Comparison of ENCODE assay signal across 27 cellular contexts in the genomic region with DNA sequence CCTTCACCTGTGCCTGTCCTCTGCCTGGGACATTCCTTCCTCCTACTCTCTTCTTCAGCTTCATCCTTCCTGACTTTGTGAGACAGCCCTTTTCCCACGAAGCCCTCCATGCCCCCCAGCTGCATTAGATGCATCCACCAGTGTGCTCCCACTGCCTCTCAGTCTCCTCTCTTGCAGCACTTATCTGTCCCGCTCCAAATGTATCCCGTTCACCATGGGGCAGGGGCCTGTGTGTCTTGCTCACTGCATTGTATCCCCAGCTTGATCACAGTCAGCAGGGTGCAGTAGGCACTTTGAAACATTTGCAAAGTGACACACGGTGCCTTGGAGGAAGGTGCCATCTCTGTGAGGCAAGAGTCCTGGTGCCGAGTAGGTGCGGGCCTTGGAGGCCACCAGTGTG.
"Had no signal": no experiment of that assay in that cellular context is flagged by ENCODE, and none has a peak within 500 bp of the region (broad histone marks: within the 10 kb centered on the region; RNA-seq: fewer than 3 reads in every experiment).

No MANE protein-coding gene starts in this region.

- H3K4me3 ChIP-seq: coronary artery, esophagus squamous epithelium, heart right ventricle, left lung, mucosa of descending colon, right lobe of liver, smooth muscle cell, stomach, thyroid gland had no signal

- H3K27ac ChIP-seq: coronary artery, esophagus squamous epithelium, heart right ventricle, left lung, parathyroid adenoma, right lobe of liver, stomach, thyroid gland had no signal

- H3K4me2 ChIP-seq: smooth muscle cell had no signal

- H3K36me3 Mint-ChIP-seq: mesothelial cell of epicardium; naive B cell; natural killer cell treated with Interleukin-12 subunit alpha and Interleukin-12 subunit beta and Interleukin-15 and Interleukin-18, amount 100 ng/mL, for 72 hours; stimulated activated effector memory CD8-positive, alpha-beta T cell treated with anti-CD3 and anti-CD28 coated beads, Interleukin-12 subunit alpha, Interleukin-12 subunit beta, amount 100 ng/mL, for 72 hours had no signal

- DNase-seq: dermis blood vessel endothelial cell; effector memory CD4-positive, alpha-beta T cell; esophagus squamous epithelium; foreskin melanocyte; glutamatergic neuron; heart right ventricle; hippocampal formation; left cardiac atrium; left lung; mesenchymal stem cell; mucosa of descending colon; naive B cell; right lobe of liver; stimulated activated CD4-positive, alpha-beta T cell treated with anti-CD3 and anti-CD28 coated beads, Interleukin-2, amount 100 ng/mL, for 24 hours; stimulated activated CD4-positive, alpha-beta T cell treated with anti-CD3 and anti-CD28 coated beads, Interleukin-4, amount 100 ng/mL, for 24 hours; stimulated activated naive CD4-positive, alpha-beta T cell treated with Interleukin-2 at 50 U/mL for 16 hours; stomach; thyroid gland; trophoblast cell had no signal

- H3K27me3 Mint-ChIP-seq: naive B cell; natural killer cell treated with Interleukin-12 subunit alpha and Interleukin-12 subunit beta and Interleukin-15 and Interleukin-18, amount 100 ng/mL, for 72 hours; progenitor cell of endocrine pancreas had no signal

- H3K27ac Mint-ChIP-seq: mesothelial cell of epicardium; natural killer cell treated with Interleukin-12 subunit alpha and Interleukin-12 subunit beta and Interleukin-15 and Interleukin-18, amount 100 ng/mL, for 72 hours; progenitor cell of endocrine pancreas; stimulated activated effector memory CD8-positive, alpha-beta T cell treated with anti-CD3 and anti-CD28 coated beads, Interleukin-12 subunit alpha, Interleukin-12 subunit beta, amount 100 ng/mL, for 72 hours had no signal

- H3K9me3 Mint-ChIP-seq: mesothelial cell of epicardium; naive B cell; natural killer cell treated with Interleukin-12 subunit alpha and Interleukin-12 subunit beta and Interleukin-15 and Interleukin-18, amount 100 ng/mL, for 72 hours; neural crest cell; stimulated activated effector memory CD8-positive, alpha-beta T cell treated with anti-CD3 and anti-CD28 coated beads, Interleukin-12 subunit alpha, Interleukin-12 subunit beta, amount 100 ng/mL, for 72 hours had no signal

- H3K36me3 ChIP-seq: esophagus squamous epithelium, left lung, right lobe of liver, thyroid gland had no signal

- H3K4me3 Mint-ChIP-seq: mesothelial cell of epicardium; naive B cell; natural killer cell treated with Interleukin-12 subunit alpha and Interleukin-12 subunit beta and Interleukin-15 and Interleukin-18, amount 100 ng/mL, for 72 hours; neural crest cell; stimulated activated effector memory CD8-positive, alpha-beta T cell treated with anti-CD3 and anti-CD28 coated beads, Interleukin-12 subunit alpha, Interleukin-12 subunit beta, amount 100 ng/mL, for 72 hours had no signal

- H3K9me3 ChIP-seq: esophagus squamous epithelium, heart right ventricle, left lung, mucosa of descending colon, right lobe of liver, stomach, thyroid gland had no signal

- H2AFZ ChIP-seq: parathyroid adenoma had no signal

- H3K9ac ChIP-seq: parathyroid adenoma had no signal

- H3K79me2 ChIP-seq: parathyroid adenoma had no signal

- H3K27me3 ChIP-seq: esophagus squamous epithelium, heart right ventricle, left lung, right lobe of liver, stomach, thyroid gland had no signal

- H3K4me1 ChIP-seq: right lobe of liver, thyroid gland had no signal

- ATAC-seq: heart right ventricle; left cardiac atrium; mucosa of descending colon; natural killer cell treated with Interleukin-12 subunit alpha and Interleukin-12 subunit beta and Interleukin-15 and Interleukin-18, amount 100 ng/mL, for 72 hours; right lobe of liver; stimulated activated effector memory CD8-positive, alpha-beta T cell treated with anti-CD3 and anti-CD28 coated beads, Interleukin-12 subunit alpha, Interleukin-12 subunit beta, amount 100 ng/mL, for 72 hours had no signal
